In the genomic region with DNA sequence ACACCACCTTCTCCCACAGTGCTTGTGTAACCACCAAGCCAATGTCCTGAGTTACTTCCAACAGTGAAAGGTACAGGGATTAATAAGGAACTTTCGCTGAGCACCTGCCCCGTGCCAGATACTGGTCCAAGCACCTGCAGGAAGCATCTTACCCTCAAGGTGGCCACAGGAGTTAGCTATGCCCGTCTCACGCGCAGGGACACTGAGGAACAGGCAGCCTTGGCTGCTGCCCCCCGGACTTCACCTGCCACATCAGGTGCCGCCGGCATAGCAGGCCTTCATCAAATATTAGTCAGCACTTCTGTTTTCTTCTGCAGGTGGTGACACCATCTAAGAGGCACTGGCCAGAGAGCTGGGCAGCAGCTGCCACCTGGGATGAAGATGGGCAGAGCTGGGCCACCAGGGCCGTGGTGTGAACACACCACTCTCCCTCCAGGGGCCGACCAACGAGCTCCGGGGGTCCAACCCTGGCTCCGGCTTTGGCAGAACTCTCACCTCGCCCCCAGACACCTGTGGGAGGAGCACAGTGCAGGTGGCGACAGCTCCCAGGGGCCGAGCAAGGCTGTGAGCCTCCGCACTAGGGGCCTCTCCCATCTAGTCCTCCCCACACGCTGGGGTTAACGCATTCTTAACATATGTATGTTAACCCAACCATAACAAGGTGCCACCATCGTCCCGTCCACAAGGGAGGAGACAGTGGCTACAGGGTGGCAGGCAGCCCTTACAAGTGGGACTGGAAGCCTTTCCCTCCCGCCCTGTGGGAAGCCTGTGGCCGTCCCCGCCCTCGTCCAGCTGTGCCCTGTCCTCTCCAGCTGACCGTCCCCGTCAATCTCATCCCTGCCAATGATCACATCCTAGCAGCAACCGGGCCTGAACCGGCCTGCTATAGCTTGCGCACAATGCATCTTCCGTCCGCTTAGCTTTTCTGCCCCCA, we compare ENCODE assay signal across 16 cellular contexts. TPM values are rescaled to one million over a fixed set of nuclear protein-coding genes. Genes with fewer than 3 reads are reported as not detected.
DNase-seq lines count a peak whose midpoint lies in the region; ATAC-seq and TF ChIP-seq lines count a peak whose summit lies in the region.
"Had no signal": no experiment of that assay in that cellular context is flagged by ENCODE, and none has a peak within 500 bp of the region (broad histone marks: within the 10 kb centered on the region; RNA-seq: fewer than 3 reads in every experiment).

No MANE protein-coding gene starts in this region.

- H3K27me3 ChIP-seq in BLaER1 treated with 17β-estradiol and CSF1 and Interleukin-3, amounts not matched to agents 10 nM and 100 nM: no peaks in the 10 kb centered on the region; a peak in 1 of 22 replicates
- no peaks in the 10 kb centered on the region for H3K27me3 ChIP-seq in Caco-2 (replicated peaks; ENCODE audit: control insufficient read depth, insufficient read depth, low read length)

- peaks cover 7 to 8% (median 7%) of the 10 kb centered on the region in 11 experiments; a peak in 18 of 22 replicates for H3K36me3 ChIP-seq in BLaER1 treated with 17β-estradiol and CSF1 and Interleukin-3, amounts not matched to agents 10 nM and 100 nM
- peaks cover 11% of the 10 kb centered on the region for H3K36me3 ChIP-seq in Caco-2 (ENCODE audit: control insufficient read depth, insufficient read depth, low read length)

- BruUV-seq in Caco-2 (replicated peaks; lab: Mats Ljungman, UMichigan): no TSS peak

- DNase-seq in T-helper 17 cell (no peak), myocyte (ENCODE audit: low read depth) (peak; percentile 58), Caco-2 (no peak), NCI-H1694 treated with DMSO at 0.1 percent for 48 hours (lab: John Stamatoyannopoulos, UW) (no peak), ecto neural progenitor cell (ENCODE audit: low spot score) (no peak)
- DNase-seq: activated naive CD8-positive, alpha-beta T cell treated with anti-CD3 and anti-CD28 coated beads, Interleukin-2, amount 50 U/mL, for 24 hours; head of caudate nucleus; NK-92 treated with Interleukin-12 subunit alpha and Interleukin-12 subunit beta, amount 100 ng/mL, for 24 hours; small intestine; stomach; WERI-Rb-1 had no signal

- ATAC-seq in T-helper 17 cell: no peak
- ATAC-seq: activated naive CD8-positive, alpha-beta T cell treated with anti-CD3 and anti-CD28 coated beads, Interleukin-2, amount 50 U/mL, for 24 hours had no signal

- POLR2A ChIA-PET in Caco-2 (lab: Charles Lee): interaction anchor here (0.6 kb wide), 1 partner anchor 9 kb away, joined by 3 read pairs; no protein-coding TSS in a partner anchor

- no peaks in the 10 kb centered on the region for H3K36me3 Mint-ChIP-seq in T-helper 17 cell (ENCODE audit: low read depth)
- peaks cover 35% of the 10 kb centered on the region for H3K36me3 Mint-ChIP-seq in Caco-2 (ENCODE audit: insufficient read depth, unreplicated experiment)

- no peak for TF ChIP-seq CTCF in Caco-2 (IDR thresholded peaks at IDR 0.05; ENCODE audit: insufficient read depth in 1 of 2, low read depth in 1 of 2, low read length in 1 of 2, severe bottlenecking in 1 of 2, unreplicated experiment in 1 of 2)

- intact Hi-C loops in Caco-2 (cut with micrococcal nuclease; ENCODE audit: unreplicated experiment): no loop called here

- peaks cover 3 to 22% (median 16%) of the 10 kb centered on the region in 11 experiments; a peak in 21 of 22 replicates for H3K9me3 ChIP-seq in BLaER1 treated with 17β-estradiol and CSF1 and Interleukin-3, amounts not matched to agents 10 nM and 100 nM (replicated peaks in 1 of 11)
- H3K9me3 ChIP-seq in T-helper 17 cell (ENCODE audit: control insufficient read depth, low read length, poor library complexity, severe bottlenecking) (no peaks in the 10 kb centered on the region), Caco-2 (peaks cover 7% of the 10 kb centered on the region)
- H3K9me3 ChIP-seq: stomach had no signal

- H3K9me3 Mint-ChIP-seq in Caco-2 (ENCODE audit: unreplicated experiment): no peaks in the 10 kb centered on the region

- no peak overlapping the region for H3K27ac ChIP-seq in BLaER1 treated with 17β-estradiol and CSF1 and Interleukin-3, amounts not matched to agents 10 nM and 100 nM
- H3K27ac ChIP-seq: stomach, WERI-Rb-1 had no signal

- H3K4me1 ChIP-seq in BLaER1 treated with 17β-estradiol and CSF1 and Interleukin-3, amounts not matched to agents 10 nM and 100 nM: peaks cover 20 to 43% (median 34%) of the 10 kb centered on the region in 10 experiments
- peaks cover 14% of the 10 kb centered on the region for H3K4me1 ChIP-seq in Caco-2

- H3K4me1 Mint-ChIP-seq in T-helper 17 cell (peaks cover 6% of the 10 kb centered on the region), Caco-2 (ENCODE audit: low read depth, unreplicated experiment) (no peaks in the 10 kb centered on the region)

- H3K27ac Mint-ChIP-seq in T-helper 17 cell: no peak overlapping the region
- H3K27ac Mint-ChIP-seq in Caco-2 (ENCODE audit: unreplicated experiment): no peak overlapping the region
- H3K27ac Mint-ChIP-seq: activated naive CD8-positive, alpha-beta T cell treated with anti-CD3 and anti-CD28 coated beads, Interleukin-2, amount 50 U/mL, for 24 hours had no signal

- peaks cover 14 to 22% (median 16%) of the 10 kb centered on the region in 11 experiments; a peak in 21 of 22 replicates for H4K20me1 ChIP-seq in BLaER1 treated with 17β-estradiol and CSF1 and Interleukin-3, amounts not matched to agents 10 nM and 100 nM

- CTCF ChIA-PET in Caco-2 (lab: Charles Lee): interaction anchor here (0.5 to 0.6 kb wide), 2 partner anchors 51 to 57 kb away, joined by 3 read pairs; no protein-coding TSS in a partner anchor

- H3K27me3 Mint-ChIP-seq in T-helper 17 cell (peaks cover 7% of the 10 kb centered on the region), Caco-2 (ENCODE audit: insufficient read depth, unreplicated experiment) (peaks cover 3% of the 10 kb centered on the region)

- H3K4me2 ChIP-seq in BLaER1 treated with 17β-estradiol and CSF1 and Interleukin-3, amounts not matched to agents 10 nM and 100 nM: peak overlapping the region in 7 of 11 experiments; percentile 2 to 96 (median 86); a peak in 7 of 22 replicates

- H3K4me3 Mint-ChIP-seq in T-helper 17 cell (peak overlapping the region; percentile 39), Caco-2 (ENCODE audit: unreplicated experiment) (no peak overlapping the region)
- H3K4me3 Mint-ChIP-seq: activated naive CD8-positive, alpha-beta T cell treated with anti-CD3 and anti-CD28 coated beads, Interleukin-2, amount 50 U/mL, for 24 hours had no signal

- H3K9ac ChIP-seq in BLaER1 treated with 17β-estradiol and CSF1 and Interleukin-3, amounts not matched to agents 10 nM and 100 nM: no peak overlapping the region

- no peak overlapping the region for H3K4me3 ChIP-seq in BLaER1 treated with 17β-estradiol and CSF1 and Interleukin-3, amounts not matched to agents 10 nM and 100 nM
- no peak overlapping the region for H3K4me3 ChIP-seq in Caco-2 (ENCODE audit: low read depth, low read length)
- H3K4me3 ChIP-seq: stomach had no signal

RNA-seq across cellular contexts. Expression of a gene that starts 2.9 kb away (rescaled TPM):
- total RNA-seq in T-helper 17 cell (100 to 1,000 TPM; 149 to 271 TPM), myocyte (230 and 275 TPM in 2 replicates), Caco-2 (2022) (511 and 634 TPM in 2 replicates)
- polyA plus RNA-seq in myocyte (2012): 377 TPM

RNA-seq across cellular contexts. Expression of a gene that starts 18.8 kb away (rescaled TPM):
- total RNA-seq in T-helper 17 cell: under 1 TPM; 0.47 to 0.99 TPM
- 456 and 555 TPM in 2 replicates for total RNA-seq in myocyte
- polyA plus RNA-seq in myocyte (2012): 87.3 TPM
- total RNA-seq in Caco-2 (2022): 25.2 and 32.0 TPM in 2 replicates

RNA-seq across cellular contexts. Expression of a gene that starts 19.5 kb away (rescaled TPM):
- total RNA-seq in T-helper 17 cell (under 1 TPM; 0.50 to 0.80 TPM), myocyte (2.1 and 5.2 TPM in 2 replicates), Caco-2 (2022) (0.42 and 0.64 TPM in 2 replicates)
- polyA plus RNA-seq in myocyte (2012): 2.3 TPM
- total RNA-seq: cerebellum, Daoy, epithelial cell of proximal tubule had no signal
- polyA plus RNA-seq: neural cell had no signal

RNA-seq across cellular contexts. Expression of a gene that starts 29.9 kb away (rescaled TPM):
- total RNA-seq in T-helper 17 cell (not detected), myocyte (not detected in 2 replicates), Caco-2 (2022) (not detected in 2 replicates)
- polyA plus RNA-seq in myocyte (2012): 0.05 TPM
- total RNA-seq: cerebellum, Daoy, epithelial cell of proximal tubule had no signal
- polyA plus RNA-seq: neural cell, small intestine had no signal

RNA-seq across cellular contexts. Expression of a gene that starts 36.3 kb away (rescaled TPM):
- total RNA-seq in T-helper 17 cell: under 1 TPM; 0.44 to 0.99 TPM
- 0.75 TPM in 1 of 2 replicates, not detected in the other for total RNA-seq in myocyte
- 0.18 TPM for polyA plus RNA-seq in myocyte (2012)
- total RNA-seq in Caco-2 (2022): 0.39 TPM in 1 of 2 replicates, not detected in the other
- total RNA-seq: Daoy had no signal

Comparison
In these comparisons a context has a peak if more than half of its experiments do, and no peak if none do; other contexts are left out.
1. RNA of a gene that starts 18.8 kb away (total RNA-seq): 456 to 555 TPM in myocyte and 25.2 to 32.0 TPM in Caco-2; 0.47 to 0.99 TPM in T-helper 17 cell; every median in the first group is over 10 times any median in the second.